Comparison of ENCODE assay signal across 8 cellular contexts in genomic region chr3:112564247-112564974, GRCh38. TPM values are rescaled to one million over a fixed set of nuclear protein-coding genes. Genes with fewer than 3 reads are reported as not detected.
DNase-seq lines count a peak whose midpoint lies in the region; ATAC-seq and TF ChIP-seq lines count a peak whose summit lies in the region.
"Not testable (repeated sequence)": the region's sequence is repeated elsewhere in the genome, so short reads cannot be mapped to it uniquely, and the experiment has no call there.

No MANE protein-coding gene starts in this region.

- not testable (repeated sequence) for H3F3A ChIP-seq in Loucy (ENCODE audit: low read depth)

- H4K20me1 ChIP-seq in Loucy (ENCODE audit: insufficient read depth, low read length, poor library complexity, severe bottlenecking): peaks cover 22% of the 10 kb centered on the region

- not testable (repeated sequence) for H3K4me3 Mint-ChIP-seq in central memory CD8-positive, alpha-beta T cell
- H3K4me3 Mint-ChIP-seq in nephron progenitor cell: peak overlapping the region; percentile 97

- H3K36me3 Mint-ChIP-seq in central memory CD8-positive, alpha-beta T cell (ENCODE audit: insufficient read depth): peaks cover 18% of the 10 kb centered on the region
- H3K36me3 Mint-ChIP-seq in nephron progenitor cell (ENCODE audit: low read depth): peaks cover 25% of the 10 kb centered on the region

- intact Hi-C loops in thyroid gland (cut with DNase I): not testable (repeated sequence)

- H3K4me2 ChIP-seq in Loucy (ENCODE audit: low read depth, low read length, poor library complexity, severe bottlenecking): peak overlapping the region; percentile 93

- H3K4me1 ChIP-seq in ES-I3 (ENCODE audit: insufficient read depth, low read length): peaks cover 25% of the 10 kb centered on the region
- peaks cover 28% of the 10 kb centered on the region for H3K4me1 ChIP-seq in Loucy (ENCODE audit: insufficient read depth, low read length, poor library complexity, severe bottlenecking)
- peaks cover 22 to 30% of the 10 kb centered on the region in 2 donors for H3K4me1 ChIP-seq in thyroid gland

- not testable (repeated sequence) for ATAC-seq in central memory CD8-positive, alpha-beta T cell (replicated peaks; ENCODE audit: extremely low read depth, poor library complexity, severe bottlenecking)

- not testable (repeated sequence) for H2AFZ ChIP-seq in Loucy (ENCODE audit: low read length)

- DNase-seq in NCI-H526 (lab: John Stamatoyannopoulos, UW) (peak; percentile 43 to 44), WERI-Rb-1 (peak; percentile 49), thyroid gland (peak; percentile 65 to 69)
- DNase-seq in central memory CD8-positive, alpha-beta T cell (ENCODE audit: low spot score in 2 of 2); nephron progenitor cell: not testable (repeated sequence)

- not testable (repeated sequence) for H3K27ac ChIP-seq in WERI-Rb-1, thyroid gland

- peak overlapping the region; percentile 12 for H3K27ac Mint-ChIP-seq in central memory CD8-positive, alpha-beta T cell (ENCODE audit: low read depth)
- H3K27ac Mint-ChIP-seq in nephron progenitor cell: not testable (repeated sequence)

- H3K9me2 ChIP-seq in Loucy (replicated peaks; ENCODE audit: low read depth, low read length): not testable (repeated sequence)

- not testable (repeated sequence) for TF ChIP-seq POLR2A in thyroid gland (IDR thresholded peaks at IDR 0.05)

- H3K27me3 Mint-ChIP-seq in central memory CD8-positive, alpha-beta T cell; nephron progenitor cell (ENCODE audit: low read depth, poor library complexity): not testable (repeated sequence)

- peak overlapping the region; percentile 44 for H3K9ac ChIP-seq in ES-I3 (ENCODE audit: low read depth, low read length)
- H3K9ac ChIP-seq in Loucy (ENCODE audit: low read depth, low read length, poor library complexity, severe bottlenecking): not testable (repeated sequence)

- H3K36me3 ChIP-seq in ES-I3 (ENCODE audit: insufficient read depth, low read length); Loucy (ENCODE audit: insufficient read depth, low read length); WERI-Rb-1; thyroid gland: not testable (repeated sequence)

- not testable (repeated sequence) for H3K9me3 Mint-ChIP-seq in central memory CD8-positive, alpha-beta T cell; nephron progenitor cell

- H3K4me1 Mint-ChIP-seq in central memory CD8-positive, alpha-beta T cell: peaks cover 41% of the 10 kb centered on the region
- H3K4me1 Mint-ChIP-seq in nephron progenitor cell: peaks cover 24% of the 10 kb centered on the region

- not testable (repeated sequence) for H3K27me3 ChIP-seq in Loucy (ENCODE audit: insufficient read depth, low read length, poor library complexity, severe bottlenecking); WERI-Rb-1 (ENCODE audit: insufficient read depth, low read depth, severe bottlenecking); thyroid gland

- peaks cover 32% of the 10 kb centered on the region for H3K79me2 ChIP-seq in Loucy (ENCODE audit: insufficient read depth, low read length)

- H3K4me3 ChIP-seq in Loucy (ENCODE audit: low read length, poor library complexity, severe bottlenecking); WERI-Rb-1 (ENCODE audit: low read depth, low read length); thyroid gland (replicated peaks in 1 of 3): not testable (repeated sequence)
- peak overlapping the region; percentile 31 for H3K4me3 ChIP-seq in iPS-18c (ENCODE audit: insufficient read depth, low read depth, low read length)

- H3K9me3 ChIP-seq in ES-I3 (ENCODE audit: control insufficient read depth, insufficient read depth, low read length); Loucy (ENCODE audit: insufficient read depth, low read depth, low read length); WERI-Rb-1 (ENCODE audit: severe bottlenecking); iPS-18c (ENCODE audit: control insufficient read depth, insufficient read depth, low read length); thyroid gland: not testable (repeated sequence)

- 51 to 66% methylated on average over 14 to 15 of the region's 15 CpGs for WGBS in thyroid gland, 2 donors

- not testable (repeated sequence) for TF ChIP-seq CTCF in Loucy (conservative IDR thresholded peaks at IDR 0.05; ENCODE audit: low read length); WERI-Rb-1 (IDR thresholded peaks at IDR 0.05; ENCODE audit: low read depth, low read length); nephron progenitor cell (IDR thresholded peaks at IDR 0.05)
- peak in 4 of 6 experiments; percentile 12 to 42 (median 37) for TF ChIP-seq CTCF in thyroid gland (IDR thresholded peaks at IDR 0.05)

RNA-seq across cellular contexts. Expression of gene SLC35A5, which starts 2.6 kb away (rescaled TPM):
- 10 to 100 TPM; 39.5 to 66.1 (median 60.8) TPM for total RNA-seq in thyroid gland

RNA-seq across cellular contexts. Expression of gene ATG3, which starts 2.6 kb away (rescaled TPM):
- 100 to 1,000 TPM in 1 of 4 donors, 10 to 100 TPM in 3; 68.5 to 117 (median 80.9) TPM for total RNA-seq in thyroid gland
